In the genomic region with DNA sequence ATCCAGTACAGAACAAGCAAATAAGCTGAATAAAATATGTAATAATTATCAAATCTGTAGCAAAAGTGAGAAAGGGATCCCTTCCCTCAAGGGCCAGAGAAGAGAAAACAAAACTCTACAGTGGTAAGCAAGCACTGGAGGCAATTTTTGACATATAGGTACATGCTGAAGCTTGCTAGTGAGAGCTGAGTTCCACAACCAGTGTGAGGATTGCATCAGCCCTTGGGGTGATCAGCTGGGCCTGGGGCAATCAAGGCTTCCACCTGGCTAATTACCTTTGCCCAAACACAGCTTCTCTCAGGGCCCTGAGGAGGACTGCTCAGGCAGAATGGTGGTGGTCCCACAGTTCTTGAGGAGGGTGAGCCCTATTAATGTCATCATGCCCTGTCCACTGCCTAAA, we compare ENCODE assay signal across 1 cellular context.
TF ChIP-seq lines count a peak whose summit lies in the region.

No MANE protein-coding gene starts in this region.

TF ChIP-seq in K562, 482 proteins besides CTCF, POLR2A, EP300 and RAD21:
- TF ChIP-seq LEF1 (IDR thresholded peaks at IDR 0.05) (no peak), HMG20B (CRISPR knock-in tag; IDR thresholded peaks at IDR 0.05) (no peak)
- TF ChIP-seq, protein P1, sequence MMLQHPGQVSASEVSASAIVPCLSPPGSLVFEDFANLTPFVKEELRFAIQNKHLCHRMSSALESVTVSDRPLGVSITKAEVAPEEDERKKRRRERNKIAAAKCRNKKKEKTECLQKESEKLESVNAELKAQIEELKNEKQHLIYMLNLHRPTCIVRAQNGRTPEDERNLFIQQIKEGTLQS (IDR thresholded peaks at IDR 0.05): peak; percentile 42; the same call in 1 of the 2 replicates
- TF ChIP-seq, protein P1 (CRISPR knock-in tag; conservative IDR thresholded peaks at IDR 0.05): no peak
